Comparison of ENCODE assay signal across 2 cellular contexts in the genomic region with DNA sequence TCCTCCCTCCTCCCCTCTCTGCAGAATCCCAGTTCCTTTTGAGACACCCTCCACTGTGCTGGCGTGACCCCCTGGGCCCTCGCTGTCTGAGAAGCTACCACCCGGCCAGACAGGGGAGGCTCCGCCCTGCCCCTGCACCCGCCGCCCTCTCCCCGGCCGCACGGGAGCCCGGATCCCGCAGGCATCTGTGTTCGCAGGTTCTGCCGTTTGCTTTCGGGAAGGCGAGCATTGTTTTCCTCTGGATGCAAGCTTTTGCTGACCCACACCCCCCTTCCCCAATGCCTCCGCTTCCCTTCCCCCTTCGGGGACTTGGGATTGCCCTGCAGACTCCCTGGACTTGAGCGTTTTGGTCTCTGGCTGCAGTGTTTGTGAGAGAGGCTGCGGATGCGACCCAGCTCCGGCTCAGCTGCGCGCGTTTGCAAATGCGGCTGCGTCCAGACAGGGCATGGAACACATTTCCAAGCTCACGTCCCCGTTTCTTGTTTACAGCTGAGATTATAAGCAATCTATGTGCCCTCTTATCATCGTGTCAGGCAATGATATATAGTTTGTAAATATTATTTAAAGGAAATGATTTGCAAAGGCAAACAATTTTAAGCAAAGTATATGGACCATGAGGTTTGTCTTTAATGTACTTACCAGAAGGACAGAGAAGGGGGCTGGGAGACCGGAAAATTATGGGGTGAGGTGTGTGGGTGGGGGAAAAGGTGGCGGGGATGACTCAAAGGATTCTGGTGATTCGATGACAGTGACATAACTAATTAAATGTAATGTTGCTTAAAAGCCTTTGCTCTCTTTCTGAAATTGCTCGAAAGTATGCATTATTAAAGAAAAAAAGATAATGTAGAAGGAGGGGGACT.
A peak's percentile ranks its signal among the peaks of the same experiment; 100 is the strongest.
TF ChIP-seq lines count a peak whose summit lies in the region.

No MANE protein-coding gene starts in this region.

TF ChIP-seq in HCT116, 20 proteins besides CTCF, POLR2A, EP300 and RAD21 (continued from another document):
- TF ChIP-seq, protein P1, sequence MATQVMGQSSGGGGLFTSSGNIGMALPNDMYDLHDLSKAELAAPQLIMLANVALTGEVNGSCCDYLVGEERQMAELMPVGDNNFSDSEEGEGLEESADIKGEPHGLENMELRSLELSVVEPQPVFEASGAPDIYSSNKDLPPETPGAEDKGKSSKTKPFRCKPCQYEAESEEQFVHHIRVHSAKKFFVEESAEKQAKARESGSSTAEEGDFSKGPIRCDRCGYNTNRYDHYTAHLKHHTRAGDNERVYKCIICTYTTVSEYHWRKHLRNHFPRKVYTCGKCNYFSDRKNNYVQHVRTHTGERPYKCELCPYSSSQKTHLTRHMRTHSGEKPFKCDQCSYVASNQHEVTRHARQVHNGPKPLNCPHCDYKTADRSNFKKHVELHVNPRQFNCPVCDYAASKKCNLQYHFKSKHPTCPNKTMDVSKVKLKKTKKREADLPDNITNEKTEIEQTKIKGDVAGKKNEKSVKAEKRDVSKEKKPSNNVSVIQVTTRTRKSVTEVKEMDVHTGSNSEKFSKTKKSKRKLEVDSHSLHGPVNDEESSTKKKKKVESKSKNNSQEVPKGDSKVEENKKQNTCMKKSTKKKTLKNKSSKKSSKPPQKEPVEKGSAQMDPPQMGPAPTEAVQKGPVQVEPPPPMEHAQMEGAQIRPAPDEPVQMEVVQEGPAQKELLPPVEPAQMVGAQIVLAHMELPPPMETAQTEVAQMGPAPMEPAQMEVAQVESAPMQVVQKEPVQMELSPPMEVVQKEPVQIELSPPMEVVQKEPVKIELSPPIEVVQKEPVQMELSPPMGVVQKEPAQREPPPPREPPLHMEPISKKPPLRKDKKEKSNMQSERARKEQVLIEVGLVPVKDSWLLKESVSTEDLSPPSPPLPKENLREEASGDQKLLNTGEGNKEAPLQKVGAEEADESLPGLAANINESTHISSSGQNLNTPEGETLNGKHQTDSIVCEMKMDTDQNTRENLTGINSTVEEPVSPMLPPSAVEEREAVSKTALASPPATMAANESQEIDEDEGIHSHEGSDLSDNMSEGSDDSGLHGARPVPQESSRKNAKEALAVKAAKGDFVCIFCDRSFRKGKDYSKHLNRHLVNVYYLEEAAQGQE (IDR thresholded peaks at IDR 0.05; ENCODE audit: low read depth) = no peak
- TF ChIP-seq SIN3A (IDR thresholded peaks at IDR 0.05; ENCODE audit: low read depth) (no peak), JUND (IDR thresholded peaks at IDR 0.05) (peak; percentile 40; the same call in 1 of the 2 replicates), YY1 (IDR thresholded peaks at IDR 0.05; ENCODE audit: extremely low read depth, insufficient replicate concordance, low read depth, low read length) (peak; percentile 5), CBX3 (IDR thresholded peaks at IDR 0.05; ENCODE audit: low read depth) (peak; percentile 62), EGR1 (IDR thresholded peaks at IDR 0.05; ENCODE audit: low read depth) (peak; percentile 83), ZNF274 (IDR thresholded peaks at IDR 0.05; ENCODE audit: low read depth, low read length) (no peak), SP1 (IDR thresholded peaks at IDR 0.05; ENCODE audit: low read depth) (peak; percentile 52), POLR2AphosphoS5 (IDR thresholded peaks at IDR 0.05; ENCODE audit: low read depth, low read length) (peak; percentile 53; the same call in 1 of the 2 replicates), CEBPB (IDR thresholded peaks at IDR 0.05; ENCODE audit: low read depth) (no peak)
- TF ChIP-seq, protein P2, sequence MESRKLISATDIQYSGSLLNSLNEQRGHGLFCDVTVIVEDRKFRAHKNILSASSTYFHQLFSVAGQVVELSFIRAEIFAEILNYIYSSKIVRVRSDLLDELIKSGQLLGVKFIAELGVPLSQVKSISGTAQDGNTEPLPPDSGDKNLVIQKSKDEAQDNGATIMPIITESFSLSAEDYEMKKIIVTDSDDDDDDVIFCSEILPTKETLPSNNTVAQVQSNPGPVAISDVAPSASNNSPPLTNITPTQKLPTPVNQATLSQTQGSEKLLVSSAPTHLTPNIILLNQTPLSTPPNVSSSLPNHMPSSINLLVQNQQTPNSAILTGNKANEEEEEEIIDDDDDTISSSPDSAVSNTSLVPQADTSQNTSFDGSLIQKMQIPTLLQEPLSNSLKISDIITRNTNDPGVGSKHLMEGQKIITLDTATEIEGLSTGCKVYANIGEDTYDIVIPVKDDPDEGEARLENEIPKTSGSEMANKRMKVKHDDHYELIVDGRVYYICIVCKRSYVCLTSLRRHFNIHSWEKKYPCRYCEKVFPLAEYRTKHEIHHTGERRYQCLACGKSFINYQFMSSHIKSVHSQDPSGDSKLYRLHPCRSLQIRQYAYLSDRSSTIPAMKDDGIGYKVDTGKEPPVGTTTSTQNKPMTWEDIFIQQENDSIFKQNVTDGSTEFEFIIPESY (IDR thresholded peaks at IDR 0.05; ENCODE audit: extremely low read depth, insufficient replicate concordance, low read length) = no peak
- TF ChIP-seq, protein P3, sequence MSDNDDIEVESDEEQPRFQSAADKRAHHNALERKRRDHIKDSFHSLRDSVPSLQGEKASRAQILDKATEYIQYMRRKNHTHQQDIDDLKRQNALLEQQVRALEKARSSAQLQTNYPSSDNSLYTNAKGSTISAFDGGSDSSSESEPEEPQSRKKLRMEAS (IDR thresholded peaks at IDR 0.05) = peak; percentile 47
- TF ChIP-seq, protein P4, sequence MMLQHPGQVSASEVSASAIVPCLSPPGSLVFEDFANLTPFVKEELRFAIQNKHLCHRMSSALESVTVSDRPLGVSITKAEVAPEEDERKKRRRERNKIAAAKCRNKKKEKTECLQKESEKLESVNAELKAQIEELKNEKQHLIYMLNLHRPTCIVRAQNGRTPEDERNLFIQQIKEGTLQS (IDR thresholded peaks at IDR 0.05) = no peak

TF ChIP-seq in neural cell, 6 proteins besides CTCF, POLR2A, EP300 and RAD21 (continued from another document):
- TF ChIP-seq, protein P1 (IDR thresholded peaks at IDR 0.05; ENCODE audit: borderline replicate concordance) = peak; percentile 93
- TF ChIP-seq SMC3 (conservative IDR thresholded peaks at IDR 0.05; ENCODE audit: poor library complexity) (peak; percentile 54), TAF1 (IDR thresholded peaks at IDR 0.05; ENCODE audit: low read depth) (peak; percentile 93)
